Comparison of ENCODE assay signal across 1 cellular context in the genomic region with DNA sequence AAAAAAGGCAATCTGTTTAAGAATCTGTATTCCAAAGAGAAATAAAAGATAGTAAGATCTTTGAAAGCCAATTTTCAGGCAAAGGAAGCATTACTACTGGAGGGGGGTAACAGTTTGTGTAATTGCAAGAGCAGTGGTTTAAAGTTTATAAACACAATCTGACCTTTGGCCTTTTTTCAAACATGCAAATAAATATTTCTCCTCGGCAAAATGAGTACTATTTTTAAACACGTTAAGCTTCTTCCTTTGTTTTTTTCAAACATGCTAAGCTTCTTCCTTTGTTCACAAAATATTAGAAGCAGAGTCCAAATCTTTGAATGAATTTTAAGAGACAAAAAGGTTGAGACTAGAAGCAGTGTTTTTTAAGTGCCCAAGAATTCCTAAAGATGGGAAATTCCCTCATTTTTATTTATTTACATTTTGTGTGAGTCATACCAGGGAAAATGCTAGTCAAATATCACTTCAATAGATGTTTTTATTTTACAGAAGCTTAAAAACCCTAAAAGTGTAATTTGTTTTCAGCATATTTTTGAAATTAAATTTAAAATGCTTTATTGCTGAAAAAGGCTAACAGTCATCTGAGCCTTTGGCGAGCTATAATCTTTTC.
TF ChIP-seq lines count a peak whose summit lies in the region.

No MANE protein-coding gene starts in this region.

TF ChIP-seq in SK-N-SH, 30 proteins besides CTCF, POLR2A, EP300 and RAD21:
- TF ChIP-seq, protein P1, sequence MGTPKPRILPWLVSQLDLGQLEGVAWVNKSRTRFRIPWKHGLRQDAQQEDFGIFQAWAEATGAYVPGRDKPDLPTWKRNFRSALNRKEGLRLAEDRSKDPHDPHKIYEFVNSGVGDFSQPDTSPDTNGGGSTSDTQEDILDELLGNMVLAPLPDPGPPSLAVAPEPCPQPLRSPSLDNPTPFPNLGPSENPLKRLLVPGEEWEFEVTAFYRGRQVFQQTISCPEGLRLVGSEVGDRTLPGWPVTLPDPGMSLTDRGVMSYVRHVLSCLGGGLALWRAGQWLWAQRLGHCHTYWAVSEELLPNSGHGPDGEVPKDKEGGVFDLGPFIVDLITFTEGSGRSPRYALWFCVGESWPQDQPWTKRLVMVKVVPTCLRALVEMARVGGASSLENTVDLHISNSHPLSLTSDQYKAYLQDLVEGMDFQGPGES (IDR thresholded peaks at IDR 0.05; ENCODE audit: low read depth, low read length) = no peak
- TF ChIP-seq MEF2A (IDR thresholded peaks at IDR 0.05; ENCODE audit: borderline replicate concordance, low read depth) (no peak), RFX5 (IDR thresholded peaks at IDR 0.05; ENCODE audit: low read length) (no peak)
- TF ChIP-seq, protein P2, sequence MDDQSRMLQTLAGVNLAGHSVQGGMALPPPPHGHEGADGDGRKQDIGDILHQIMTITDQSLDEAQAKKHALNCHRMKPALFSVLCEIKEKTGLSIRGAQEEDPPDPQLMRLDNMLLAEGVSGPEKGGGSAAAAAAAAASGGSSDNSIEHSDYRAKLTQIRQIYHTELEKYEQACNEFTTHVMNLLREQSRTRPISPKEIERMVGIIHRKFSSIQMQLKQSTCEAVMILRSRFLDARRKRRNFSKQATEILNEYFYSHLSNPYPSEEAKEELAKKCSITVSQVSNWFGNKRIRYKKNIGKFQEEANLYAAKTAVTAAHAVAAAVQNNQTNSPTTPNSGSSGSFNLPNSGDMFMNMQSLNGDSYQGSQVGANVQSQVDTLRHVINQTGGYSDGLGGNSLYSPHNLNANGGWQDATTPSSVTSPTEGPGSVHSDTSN (IDR thresholded peaks at IDR 0.05) = no peak
- TF ChIP-seq, protein P3, sequence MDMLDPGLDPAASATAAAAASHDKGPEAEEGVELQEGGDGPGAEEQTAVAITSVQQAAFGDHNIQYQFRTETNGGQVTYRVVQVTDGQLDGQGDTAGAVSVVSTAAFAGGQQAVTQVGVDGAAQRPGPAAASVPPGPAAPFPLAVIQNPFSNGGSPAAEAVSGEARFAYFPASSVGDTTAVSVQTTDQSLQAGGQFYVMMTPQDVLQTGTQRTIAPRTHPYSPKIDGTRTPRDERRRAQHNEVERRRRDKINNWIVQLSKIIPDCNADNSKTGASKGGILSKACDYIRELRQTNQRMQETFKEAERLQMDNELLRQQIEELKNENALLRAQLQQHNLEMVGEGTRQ (IDR thresholded peaks at IDR 0.05; ENCODE audit: borderline replicate concordance, low read depth, low read length) = no peak
